In the genomic region with DNA sequence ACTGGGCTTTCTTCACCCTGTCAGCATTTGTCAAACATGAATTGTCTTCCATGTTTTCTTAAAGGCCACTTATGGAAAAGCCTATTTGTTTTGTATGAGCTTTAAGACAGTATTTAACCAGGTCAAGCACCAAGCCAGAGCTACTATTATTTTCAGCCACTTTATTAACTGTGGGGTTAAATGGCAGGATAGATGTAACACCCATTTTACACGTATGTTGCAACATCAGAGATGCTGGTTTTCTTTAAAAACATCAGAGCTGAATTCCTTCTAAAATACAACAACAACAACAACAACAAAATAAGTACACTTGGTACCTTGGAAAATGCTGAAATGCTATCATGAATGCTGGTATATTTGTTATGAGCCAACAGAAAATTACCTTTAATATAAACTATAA, we compare ENCODE assay signal across 17 cellular contexts.
"Had no signal": no experiment of that assay in that cellular context is flagged by ENCODE, and none has a peak within 500 bp of the region (broad histone marks: within the 10 kb centered on the region; RNA-seq: fewer than 3 reads in every experiment).

No MANE protein-coding gene starts in this region.

- H3K4me3 ChIP-seq: hepatocyte, left lung, SK-N-MC, spleen, upper lobe of left lung had no signal

- H3K27me3 ChIP-seq: dorsolateral prefrontal cortex, hepatocyte, left lung, spleen, upper lobe of left lung had no signal

- H3K27ac ChIP-seq: hepatocyte had no signal

- H3K9me3 ChIP-seq: left lung, spleen, upper lobe of left lung had no signal

- DNase-seq: activated effector memory CD4-positive, alpha-beta T cell treated with Interleukin-2 at 50 U/mL for 16 hours; activated naive CD8-positive, alpha-beta T cell treated with anti-CD3 and anti-CD28 coated beads, Interleukin-2, amount 10 ng/mL, durations not matched to agents 7 days and 5 days; activated T-cell treated with anti-CD3 and anti-CD28 coated beads, Interleukin-2, amount 50 U/mL, for 24 hours; dorsolateral prefrontal cortex; erythroblast; kidney; left lung; naive B cell; occipital lobe; spleen; stimulated activated naive CD8-positive, alpha-beta T cell treated with anti-CD3 and anti-CD28 coated beads, Interleukin-15, amount 100 ng/mL, for 72 hours; T-helper 9 cell; upper lobe of left lung had no signal

- ATAC-seq: activated CD4-positive, CD25-positive, alpha-beta regulatory T cell treated with anti-CD3 and anti-CD28 coated beads, Interleukin-2, amount 50 U/mL, for 24 hours; left lung; sciatic nerve; stimulated activated naive CD8-positive, alpha-beta T cell treated with anti-CD3 and anti-CD28 coated beads, Interleukin-15, amount 100 ng/mL, for 72 hours had no signal

- H2AFZ ChIP-seq: hepatocyte had no signal

- H3K4me2 ChIP-seq: hepatocyte had no signal
